In genomic region chr12:57489157-57489641, GRCh38 we compare ENCODE assay signal across 8 cellular contexts. TPM values are rescaled to one million over a fixed set of nuclear protein-coding genes. Genes with fewer than 3 reads are reported as not detected.
A peak's percentile ranks its signal among the peaks of the same experiment; 100 is the strongest.
DNase-seq lines count a peak whose midpoint lies in the region; ATAC-seq and TF ChIP-seq lines count a peak whose summit lies in the region.
"Had no signal": no experiment of that assay in that cellular context is flagged by ENCODE, and none has a peak within 500 bp of the region (broad histone marks: within the 10 kb centered on the region; RNA-seq: fewer than 3 reads in every experiment).

No MANE protein-coding gene starts in this region.

- H4K20me1 ChIP-seq in GM23338 (replicated peaks; ENCODE audit: insufficient read depth) (peaks cover 34% of the 10 kb centered on the region), fibroblast of lung (ENCODE audit: control insufficient read depth, extremely low read depth, insufficient read depth, low read length) (no peaks in the 10 kb centered on the region)

- no peaks in the 10 kb centered on the region; the same call in 1 of the 2 replicates for H3K4me1 ChIP-seq in GM23338 (ENCODE audit: insufficient read depth)
- H3K4me1 ChIP-seq in fibroblast of lung (ENCODE audit: control insufficient read depth, extremely low read depth, insufficient read depth, low read length), result peaks cover 11% of the 10 kb centered on the region
- peaks cover 4% of the 10 kb centered on the region for H3K4me1 ChIP-seq in rectal smooth muscle tissue (ENCODE audit: control insufficient read depth, insufficient read depth, low read length)
- peaks cover 0 to 9% (median 3%) of the 10 kb centered on the region in 4 donors for H3K4me1 ChIP-seq in Peyer's patch

- peaks cover 59% of the 10 kb centered on the region for H3K36me3 Mint-ChIP-seq in GM23338 (ENCODE audit: low read depth)

- H3K9me3 Mint-ChIP-seq in GM23338, result no peaks in the 10 kb centered on the region

- H3K9me3 ChIP-seq in SK-N-MC (ENCODE audit: low read depth, low read length), result no peaks in the 10 kb centered on the region
- no peaks in the 10 kb centered on the region for H3K9me3 ChIP-seq in fibroblast of lung (ENCODE audit: control insufficient read depth, insufficient read depth, low read depth, low read length)
- H3K9me3 ChIP-seq in Peyer's patch, result no peaks in the 10 kb centered on the region

- no peaks in the 10 kb centered on the region for H3K27me3 ChIP-seq in GM23338 (ENCODE audit: insufficient read depth)
- H3K27me3 ChIP-seq in fibroblast of lung (ENCODE audit: control insufficient read depth, insufficient read depth, low read length), result no peaks in the 10 kb centered on the region
- H3K27me3 ChIP-seq in rectal smooth muscle tissue (ENCODE audit: control insufficient read depth, insufficient read depth, low read length), result no peaks in the 10 kb centered on the region
- H3K27me3 ChIP-seq in Peyer's patch, result no peaks in the 10 kb centered on the region

- H3F3A ChIP-seq in GM23338 (replicated peaks; ENCODE audit: low read depth), result peaks cover 42% of the 10 kb centered on the region

- H3K27ac ChIP-seq in GM23338 (ENCODE audit: low read depth) (peak overlapping the region; percentile 88), SK-N-MC (peak overlapping the region; percentile 32; the same call in 1 of the 2 replicates), fibroblast of lung (ENCODE audit: insufficient read depth, low read length) (peak overlapping the region; percentile 10), rectal smooth muscle tissue (ENCODE audit: low read depth, low read length) (no peak overlapping the region), Peyer's patch (no peak overlapping the region)

- H3K4me3 Mint-ChIP-seq in GM23338, result peak overlapping the region; percentile 88

- peaks cover 15% of the 10 kb centered on the region for H3K27me3 Mint-ChIP-seq in GM23338 (ENCODE audit: insufficient read depth, low read depth, poor library complexity)

- H3K4me2 ChIP-seq in GM23338, result peak overlapping the region; percentile 100
- H3K4me2 ChIP-seq in fibroblast of lung (ENCODE audit: extremely low read depth, insufficient read depth, low read length), result peak overlapping the region; percentile 82

- peak overlapping the region; percentile 99 for H3K27ac Mint-ChIP-seq in GM23338

- TF ChIP-seq POLR2A in Peyer's patch (IDR thresholded peaks at IDR 0.05), result no peak

- peaks cover 34% of the 10 kb centered on the region for H3K79me2 ChIP-seq in GM23338 (replicated peaks; ENCODE audit: insufficient read depth)
- H3K79me2 ChIP-seq in fibroblast of lung (ENCODE audit: control insufficient read depth, insufficient read depth, low read length), result peaks cover 21% of the 10 kb centered on the region

- H2AFZ ChIP-seq in GM23338, result no peak overlapping the region
- H2AFZ ChIP-seq in fibroblast of lung (ENCODE audit: low read length), result no peak overlapping the region

- peak overlapping the region; percentile 96 for H3K9ac ChIP-seq in SK-N-MC (ENCODE audit: insufficient read length)
- H3K9ac ChIP-seq in fibroblast of lung (ENCODE audit: insufficient read depth, low read length), result no peak overlapping the region
- no peak overlapping the region for H3K9ac ChIP-seq in rectal smooth muscle tissue (ENCODE audit: low read length)

- H3K9me2 ChIP-seq in GM23338 (ENCODE audit: insufficient read depth), result no peaks in the 10 kb centered on the region

- H3K4me1 Mint-ChIP-seq in GM23338, result peaks cover 10% of the 10 kb centered on the region

- DNase-seq in GM23338 (ENCODE audit: low spot score) (no peak), SK-N-MC (ENCODE audit: low read depth, low spot score) (no peak), fibroblast of lung (ENCODE audit: low read depth in 2 of 2) (peak in 1 of 2 donors; percentile 27), SK-N-DZ (ENCODE audit: low spot score) (no peak), Peyer's patch (no peak)

- peak overlapping the region; percentile 100 for H3K4me3 ChIP-seq in GM23338
- peak overlapping the region; percentile 99 for H3K4me3 ChIP-seq in SK-N-MC
- peak overlapping the region; percentile 81 to 99 (median 89) for H3K4me3 ChIP-seq in fibroblast of lung (replicated peaks in 1 of 4; ENCODE audit: control extremely low read depth in 1 of 4, insufficient read depth in 1 of 4, low read depth in 3 of 4, low read length in 4 of 4)
- H3K4me3 ChIP-seq in rectal smooth muscle tissue (ENCODE audit: low read length), result peak overlapping the region; percentile 11
- peak overlapping the region in 1 of 4 donors; percentile 72 for H3K4me3 ChIP-seq in Peyer's patch

- ATAC-seq in GM23338 (no peak), GM18870 (IDR thresholded peaks at IDR 0.05; ENCODE audit: unreplicated experiment) (no peak)

- TF ChIP-seq CTCF in GM23338 (conservative IDR thresholded peaks at IDR 0.05; ENCODE audit: low read depth in 2 of 2) (no peak), fibroblast of lung (conservative IDR thresholded peaks at IDR 0.05 in 1 of 2, IDR thresholded peaks at IDR 0.05 in 1 of 2; ENCODE audit: low read depth in 1 of 2, low read length in 2 of 2) (no peak), Peyer's patch (IDR thresholded peaks at IDR 0.05) (no peak)

- H3K36me3 ChIP-seq in GM23338 (ENCODE audit: insufficient read depth) (peaks cover 47% of the 10 kb centered on the region), SK-N-MC (ENCODE audit: insufficient read depth, low read length) (peaks cover 49% of the 10 kb centered on the region), fibroblast of lung (ENCODE audit: control insufficient read depth, insufficient read depth, low read length) (peaks cover 19% of the 10 kb centered on the region), rectal smooth muscle tissue (ENCODE audit: control insufficient read depth, insufficient read depth, low read length) (peaks cover 8% of the 10 kb centered on the region), Peyer's patch (peaks cover 0 to 31% (median 0%) of the 10 kb centered on the region in 3 donors)

TF ChIP-seq in GM23338, 12 proteins besides CTCF, POLR2A, EP300 and RAD21 (continues in another document):
- no peak for TF ChIP-seq ETS1 (IDR thresholded peaks at IDR 0.05)

RNA-seq across cellular contexts. Expression of gene MARS1, which starts 1.3 kb away (rescaled TPM):
- 247 and 266 TPM in 2 replicates for total RNA-seq in GM23338 (2014; rRNA removed; shearing (Covaris generic))
- polyA plus RNA-seq in GM23338 (2016; fragmentation: Nextera tagmentation; extraction: Ambion mirVana) (351 and 389 TPM in 2 replicates), fibroblast of lung (89.9 and 103 TPM in 2 replicates)
- total RNA-seq in fibroblast of lung (223 and 352 TPM in 2 replicates), Peyer's patch (10 to 100 TPM; 40.6 to 97.4 (median 63.5) TPM)
- polyA plus RNA-seq in fibroblast of lung (2012), result 127 and 147 TPM in 2 replicates
- polyA minus RNA-seq in fibroblast of lung (ENCODE audit: low replicate concordance), result 393 and 409 TPM in 2 replicates
- 161 and 172 TPM in 2 replicates for polyA plus RNA-seq in SK-N-DZ (2014; cell fraction: cytosol; rRNA removed)
- 617 and 1,802 TPM in 2 replicates for polyA plus RNA-seq in SK-N-DZ (2014; cell fraction: nucleus; rRNA removed)

RNA-seq across cellular contexts. Expression of gene ARHGAP9, which starts 9.5 kb away (rescaled TPM):
- 4.6 and 7.1 TPM in 2 replicates for total RNA-seq in GM23338 (2014; rRNA removed; shearing (Covaris generic))
- 4.5 and 4.9 TPM in 2 replicates for polyA plus RNA-seq in GM23338 (2016; fragmentation: Nextera tagmentation; extraction: Ambion mirVana)
- under 0.01 TPM in 2 replicates for total RNA-seq in fibroblast of lung
- 0.08 and 0.10 TPM in 2 replicates for polyA plus RNA-seq in fibroblast of lung
- 0.15 TPM in 1 of 2 replicates, not detected in the other for polyA plus RNA-seq in fibroblast of lung (2012)
- not detected in 2 replicates for polyA minus RNA-seq in fibroblast of lung (ENCODE audit: low replicate concordance)
- polyA plus RNA-seq in SK-N-DZ (2014; cell fraction: cytosol; rRNA removed), result 7.6 and 8.1 TPM in 2 replicates
- polyA plus RNA-seq in SK-N-DZ (2014; cell fraction: nucleus; rRNA removed), result 6.2 and 8.1 TPM in 2 replicates
- 100 to 1,000 TPM in 1 of 4 donors, 10 to 100 TPM in 3; 16.5 to 220 (median 28.2) TPM for total RNA-seq in Peyer's patch
- total RNA-seq: SK-MEL-5 had no signal

RNA-seq across cellular contexts. Expression of gene GLI1, which starts 29.6 kb away (rescaled TPM):
- 16.1 and 18.1 TPM in 2 replicates for total RNA-seq in GM23338 (2014; rRNA removed; shearing (Covaris generic))
- polyA plus RNA-seq in GM23338 (2016; fragmentation: Nextera tagmentation; extraction: Ambion mirVana) (4.8 and 5.6 TPM in 2 replicates), fibroblast of lung (0.40 and 0.97 TPM in 2 replicates)
- total RNA-seq in fibroblast of lung (1.0 and 2.0 TPM in 2 replicates), Peyer's patch (1 to 10 TPM in 2 of 4 donors, under 1 TPM in 2; 0.67 to 2.1 (median 1.3) TPM)
- polyA plus RNA-seq in fibroblast of lung (2012), result 1.5 and 3.4 TPM in 2 replicates
- polyA minus RNA-seq in fibroblast of lung (ENCODE audit: low replicate concordance), result 2.7 and 17.2 TPM in 2 replicates
- polyA plus RNA-seq in SK-N-DZ (2014; cell fraction: cytosol; rRNA removed), result 0.43 and 0.83 TPM in 2 replicates
- polyA plus RNA-seq in SK-N-DZ (2014; cell fraction: nucleus; rRNA removed), result 0.33 and 0.54 TPM in 2 replicates

RNA-seq across cellular contexts. Expression of gene DDIT3, which starts 31.1 kb away (rescaled TPM):
- 3.9 and 4.1 TPM in 2 replicates for total RNA-seq in GM23338 (2014; rRNA removed; shearing (Covaris generic))
- polyA plus RNA-seq in GM23338 (2016; fragmentation: Nextera tagmentation; extraction: Ambion mirVana) (11.7 and 12.5 TPM in 2 replicates), fibroblast of lung (32.5 and 57.8 TPM in 2 replicates)
- total RNA-seq in fibroblast of lung (249 and 265 TPM in 2 replicates), Peyer's patch (10 to 100 TPM in 3 of 4 donors, 1 to 10 TPM in 1; 9.1 to 44.6 (median 24.0) TPM)
- 28.2 and 52.6 TPM in 2 replicates for polyA plus RNA-seq in fibroblast of lung (2012)
- 7.6 and 13.9 TPM in 2 replicates for polyA minus RNA-seq in fibroblast of lung (ENCODE audit: low replicate concordance)
- 36.1 and 40.5 TPM in 2 replicates for polyA plus RNA-seq in SK-N-DZ (2014; cell fraction: cytosol; rRNA removed)
- polyA plus RNA-seq in SK-N-DZ (2014; cell fraction: nucleus; rRNA removed), result 59.9 and 77.2 TPM in 2 replicates

RNA-seq across cellular contexts. Expression of gene MBD6, which starts 33.4 kb away (rescaled TPM):
- total RNA-seq in GM23338 (2014; rRNA removed; shearing (Covaris generic)), result 12.5 and 16.9 TPM in 2 replicates
- polyA plus RNA-seq in GM23338 (2016; fragmentation: Nextera tagmentation; extraction: Ambion mirVana) (17.1 and 18.3 TPM in 2 replicates), fibroblast of lung (3.0 and 3.1 TPM in 2 replicates)
- total RNA-seq in fibroblast of lung (5.1 and 7.1 TPM in 2 replicates), Peyer's patch (100 to 1,000 TPM in 1 of 4 donors, 10 to 100 TPM in 3; 38.0 to 144 (median 71.5) TPM)
- 19.3 and 19.4 TPM in 2 replicates for polyA plus RNA-seq in fibroblast of lung (2012)
- 16.7 and 22.9 TPM in 2 replicates for polyA minus RNA-seq in fibroblast of lung (ENCODE audit: low replicate concordance)
- 2.7 and 4.0 TPM in 2 replicates for polyA plus RNA-seq in SK-N-DZ (2014; cell fraction: cytosol; rRNA removed)
- polyA plus RNA-seq in SK-N-DZ (2014; cell fraction: nucleus; rRNA removed), result 10.7 and 37.8 TPM in 2 replicates

Comparison
In these comparisons a context has a peak if more than half of its experiments do, and no peak if none do; other contexts are left out.
1. H3K27ac ChIP-seq: peak in GM23338 (single experiment), SK-N-MC (single experiment) and fibroblast of lung (single experiment); none in rectal smooth muscle tissue (single experiment) and Peyer's patch (0 of 4).